Comparison of ENCODE assay signal across 1 cellular context in the genomic region with DNA sequence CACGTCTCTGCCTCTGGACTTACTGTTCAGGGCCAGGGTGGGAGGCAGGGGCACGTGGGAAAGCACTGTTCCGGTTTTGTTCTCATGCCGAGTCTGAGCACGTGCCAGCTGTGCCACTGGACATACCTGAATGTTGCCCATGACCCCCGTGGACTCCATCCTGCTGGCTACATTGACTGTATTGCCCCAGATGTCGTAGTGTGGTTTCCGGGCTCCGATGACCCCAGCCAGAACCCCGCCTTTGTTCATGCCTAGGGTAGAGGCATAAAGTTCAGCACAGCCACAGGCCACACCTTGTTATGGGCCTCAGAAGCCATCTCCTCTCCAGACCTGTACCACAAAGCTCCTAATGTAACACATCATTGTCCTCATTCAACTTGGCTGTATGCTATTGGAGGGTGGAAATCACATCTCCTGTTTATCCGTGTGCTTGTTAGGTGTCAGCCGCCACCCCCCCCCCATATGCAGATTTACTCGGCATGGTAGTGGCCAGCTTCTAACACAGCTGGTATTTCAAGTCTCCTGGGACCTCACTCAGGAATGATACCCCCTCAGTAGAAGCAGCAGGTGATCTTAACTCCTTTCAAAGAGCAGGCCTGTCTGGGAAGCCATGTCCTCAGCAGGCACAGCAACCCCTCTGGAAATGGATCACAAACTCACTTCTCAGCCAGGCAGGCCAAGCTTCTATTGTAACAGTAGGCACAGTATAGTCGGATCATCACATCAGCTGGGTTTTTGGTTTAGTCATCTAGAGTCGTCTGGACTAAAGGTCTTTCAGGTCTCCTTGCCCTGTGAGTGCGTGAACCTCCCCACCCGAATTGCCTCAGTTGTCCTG.
TF ChIP-seq lines count a peak whose summit lies in the region.

No MANE protein-coding gene starts in this region.

TF ChIP-seq in SK-N-SH, 30 proteins besides CTCF, POLR2A, EP300 and RAD21 (continued from another document):
- TF ChIP-seq, protein P1, sequence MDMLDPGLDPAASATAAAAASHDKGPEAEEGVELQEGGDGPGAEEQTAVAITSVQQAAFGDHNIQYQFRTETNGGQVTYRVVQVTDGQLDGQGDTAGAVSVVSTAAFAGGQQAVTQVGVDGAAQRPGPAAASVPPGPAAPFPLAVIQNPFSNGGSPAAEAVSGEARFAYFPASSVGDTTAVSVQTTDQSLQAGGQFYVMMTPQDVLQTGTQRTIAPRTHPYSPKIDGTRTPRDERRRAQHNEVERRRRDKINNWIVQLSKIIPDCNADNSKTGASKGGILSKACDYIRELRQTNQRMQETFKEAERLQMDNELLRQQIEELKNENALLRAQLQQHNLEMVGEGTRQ (IDR thresholded peaks at IDR 0.05; ENCODE audit: borderline replicate concordance, low read depth, low read length) = no peak
- no peak for TF ChIP-seq GABPA (IDR thresholded peaks at IDR 0.05; ENCODE audit: low read depth)
- TF ChIP-seq MXI1 (IDR thresholded peaks at IDR 0.05; ENCODE audit: low read depth, low read length) = no peak
- no peak for TF ChIP-seq CHD2 (IDR thresholded peaks at IDR 0.05; ENCODE audit: low read length, partially characterized antibody)
- TF ChIP-seq JUND (IDR thresholded peaks at IDR 0.05) = no peak
- TF ChIP-seq, protein P2, sequence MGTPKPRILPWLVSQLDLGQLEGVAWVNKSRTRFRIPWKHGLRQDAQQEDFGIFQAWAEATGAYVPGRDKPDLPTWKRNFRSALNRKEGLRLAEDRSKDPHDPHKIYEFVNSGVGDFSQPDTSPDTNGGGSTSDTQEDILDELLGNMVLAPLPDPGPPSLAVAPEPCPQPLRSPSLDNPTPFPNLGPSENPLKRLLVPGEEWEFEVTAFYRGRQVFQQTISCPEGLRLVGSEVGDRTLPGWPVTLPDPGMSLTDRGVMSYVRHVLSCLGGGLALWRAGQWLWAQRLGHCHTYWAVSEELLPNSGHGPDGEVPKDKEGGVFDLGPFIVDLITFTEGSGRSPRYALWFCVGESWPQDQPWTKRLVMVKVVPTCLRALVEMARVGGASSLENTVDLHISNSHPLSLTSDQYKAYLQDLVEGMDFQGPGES (IDR thresholded peaks at IDR 0.05; ENCODE audit: low read depth, low read length) = no peak
- no peak for TF ChIP-seq SMC3 (IDR thresholded peaks at IDR 0.05; ENCODE audit: low read depth, low read length)
- TF ChIP-seq SIN3A (IDR thresholded peaks at IDR 0.05; ENCODE audit: borderline replicate concordance, low read depth, low read length) = no peak
- TF ChIP-seq MEF2A (IDR thresholded peaks at IDR 0.05; ENCODE audit: borderline replicate concordance, low read depth) = no peak
- no peak for TF ChIP-seq FOXJ3 (CRISPR knock-in tag; IDR thresholded peaks at IDR 0.05)
- TF ChIP-seq FOXM1 (IDR thresholded peaks at IDR 0.05; ENCODE audit: low read depth) = no peak
- no peak for TF ChIP-seq TCF12 (IDR thresholded peaks at IDR 0.05)
